ENCODE assay signal across 14 cellular contexts in the genomic region with DNA sequence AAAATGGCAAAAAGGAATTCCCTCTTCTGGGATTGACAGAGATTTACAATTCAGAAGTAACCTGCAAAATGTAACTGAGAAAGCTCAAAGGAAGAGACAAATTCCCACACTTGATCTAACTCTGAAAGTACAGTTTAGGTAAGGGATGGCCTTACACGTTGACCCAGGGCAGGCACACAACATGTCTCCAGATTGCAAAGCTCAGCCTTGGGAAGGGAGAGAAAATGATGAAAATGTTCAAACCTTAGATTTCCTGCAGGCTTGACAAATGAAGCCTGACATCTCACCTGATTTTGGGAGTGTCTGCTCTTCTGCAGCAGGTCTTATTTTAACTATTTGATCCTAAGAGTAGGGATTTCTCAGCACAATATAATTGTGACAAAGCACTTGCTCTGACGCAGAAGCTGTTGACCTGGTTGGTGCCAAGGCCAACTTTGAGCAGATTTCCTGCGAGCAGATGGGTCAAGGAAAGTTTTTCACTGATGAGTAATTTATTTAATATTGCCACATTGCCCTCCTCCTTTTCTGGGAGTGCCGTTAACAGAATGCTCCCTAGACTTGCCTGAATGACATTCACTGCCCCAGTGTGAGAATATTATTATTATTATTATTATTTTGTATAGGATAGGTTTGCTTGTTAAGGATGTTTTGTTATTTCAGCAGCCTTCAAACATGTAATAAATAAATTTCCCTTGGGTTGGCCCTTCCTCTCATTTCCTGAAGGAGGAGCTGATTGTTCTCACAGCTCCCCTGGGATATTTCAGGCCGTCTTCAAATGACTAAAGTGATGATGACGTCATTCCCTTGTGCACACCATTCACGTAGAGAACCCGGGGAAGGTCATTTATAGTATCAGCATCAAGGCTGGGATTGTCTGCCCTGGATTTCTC.
A peak's percentile ranks its signal among the peaks of the same experiment; 100 is the strongest.
DNase-seq lines count a peak whose midpoint lies in the region; ATAC-seq and TF ChIP-seq lines count a peak whose summit lies in the region.
"Had no signal": no experiment of that assay in that cellular context is flagged by ENCODE, and none has a peak within 500 bp of the region (broad histone marks: within the 10 kb centered on the region; RNA-seq: fewer than 3 reads in every experiment).

No MANE protein-coding gene starts in this region.

- no peaks in the 10 kb centered on the region for H3K36me3 ChIP-seq in heart right ventricle
- H3K36me3 ChIP-seq in spleen, result no peaks in the 10 kb centered on the region
- H3K36me3 ChIP-seq in HAP-1 (replicated peaks), result no peaks in the 10 kb centered on the region
- H3K36me3 ChIP-seq: gastrocnemius medialis had no signal

- DNase-seq in heart right ventricle (peak in 1 of 2 donors; percentile 36), Right ventricle myocardium inferior (ENCODE audit: missing footprints) (no peak), RKO (ENCODE audit: low spot score) (peak; percentile 49), fibroblast of the aortic adventitia (ENCODE audit: low read depth) (peak; percentile 80), spleen (no peak), OCI-M1 (lab: John Stamatoyannopoulos, UW) (no peak), HAP-1 (ENCODE audit: low spot score in 2 of 2) (no peak)
- no peak for DNase-seq in activated CD8-positive, alpha-beta memory T cell treated with anti-CD3 and anti-CD28 coated beads, Interleukin-2, amount 50 U/mL, for 4 hours
- DNase-seq: activated CD4-positive, alpha-beta T cell treated with anti-CD3 and anti-CD28 coated beads, Interleukin-2, amount 50 U/mL, for 4 hours; activated naive CD8-positive, alpha-beta T cell treated with anti-CD3 and anti-CD28 coated beads, Interleukin-2, amount 10 ng/mL, durations not matched to agents 7 days and 5 days; gastrocnemius medialis; NCI-H2171; stimulated activated CD4-positive, alpha-beta T cell treated with anti-CD3 and anti-CD28 coated beads, Interleukin-15, amount 100 ng/mL, for 24 hours had no signal

- H3K27me3 ChIP-seq in heart right ventricle (no peaks in the 10 kb centered on the region), spleen (replicated peaks in 1 of 7) (no peaks in the 10 kb centered on the region), HAP-1 (ENCODE audit: low read depth) (no peaks in the 10 kb centered on the region)
- H3K27me3 ChIP-seq: gastrocnemius medialis had no signal

- H3K9me3 ChIP-seq in heart right ventricle (peaks cover 0 to 7% (median 0%) of the 10 kb centered on the region in 11 donors), spleen (peaks cover 0 to 5% (median 0%) of the 10 kb centered on the region in 8 donors), HAP-1 (no peaks in the 10 kb centered on the region)
- H3K9me3 ChIP-seq: gastrocnemius medialis had no signal

- WGBS in heart right ventricle, 2 donors, result 26 to 36% methylated on average over 8 of the region's 8 CpGs
- 35 to 50% (median 40%) methylated on average over 8 of the region's 8 CpGs for WGBS in spleen, 5 donors

- H3K4me1 ChIP-seq in heart right ventricle (peaks cover 0 to 17% (median 4%) of the 10 kb centered on the region in 9 donors), spleen (no peaks in the 10 kb centered on the region), HAP-1 (no peaks in the 10 kb centered on the region)
- H3K4me1 ChIP-seq: gastrocnemius medialis had no signal

- TF ChIP-seq POLR2A in spleen (IDR thresholded peaks at IDR 0.05), result no peak

- TF ChIP-seq CTCF in heart right ventricle (IDR thresholded peaks at IDR 0.05) (peak in 1 of 9 donors; percentile 18), fibroblast of the aortic adventitia (IDR thresholded peaks at IDR 0.05; ENCODE audit: insufficient read depth, low read length) (peak; percentile 17), spleen (IDR thresholded peaks at IDR 0.05 in 8 of 11, conservative IDR thresholded peaks at IDR 0.05 in 3 of 11) (peak in 1 of 11 experiments; percentile 5)

- intact Hi-C loops in heart right ventricle (cut with DNase I), result loop anchor here in 1 of 10 donors (10.0 kb wide), 1 partner anchor 251 kb away; no protein-coding TSS in a partner anchor
- intact Hi-C loops in Right ventricle myocardium inferior (cut with DNase I), result loop anchor here (10.0 kb wide), 1 partner anchor 251 kb away; no protein-coding TSS in a partner anchor
- intact Hi-C loops in spleen (cut with DNase I; ENCODE audit: low total_unique reads), result no loop called here

- ATAC-seq in heart right ventricle (peak in 7 of 8 donors; percentile 42 to 96 (median 84)), Right ventricle myocardium inferior (no peak)
- ATAC-seq: stimulated activated memory B cell treated with anti-CD40 and anti-IgM and Interleukin-4, amounts not matched to agents 10 μg/mL and 1 μg/mL and 100 μg/mL, for 72 hours had no signal

- H3K4me3 ChIP-seq in heart right ventricle (no peak overlapping the region), fibroblast of the aortic adventitia (ENCODE audit: low read depth, low read length) (no peak overlapping the region), spleen (no peak overlapping the region), HAP-1 (no peak overlapping the region)
- H3K4me3 ChIP-seq: gastrocnemius medialis had no signal

- H3K27ac ChIP-seq in heart right ventricle (peak overlapping the region in 8 of 10 donors; percentile 6 to 68 (median 53)), spleen (peak overlapping the region in 7 of 8 donors; percentile 24 to 67 (median 39))
- H3K27ac ChIP-seq: gastrocnemius medialis had no signal

- in situ Hi-C loops in HAP-1 (cut with MboI; ENCODE audit: low sequenced_read_pairs), result no loop called here

Comparison
In these comparisons a context has a peak if more than half of its experiments do, and no peak if none do; other contexts are left out.
1. DNase-seq: peak in RKO (single experiment) and fibroblast of the aortic adventitia (single experiment); none in Right ventricle myocardium inferior (single experiment), spleen (single experiment), OCI-M1 (single experiment), HAP-1 (0 of 2) and activated CD8-positive, alpha-beta memory T cell treated with anti-CD3 and anti-CD28 coated beads, Interleukin-2, amount 50 U/mL, for 4 hours (single experiment).